ENCODE assay signal across 12 cellular contexts in the genomic region with DNA sequence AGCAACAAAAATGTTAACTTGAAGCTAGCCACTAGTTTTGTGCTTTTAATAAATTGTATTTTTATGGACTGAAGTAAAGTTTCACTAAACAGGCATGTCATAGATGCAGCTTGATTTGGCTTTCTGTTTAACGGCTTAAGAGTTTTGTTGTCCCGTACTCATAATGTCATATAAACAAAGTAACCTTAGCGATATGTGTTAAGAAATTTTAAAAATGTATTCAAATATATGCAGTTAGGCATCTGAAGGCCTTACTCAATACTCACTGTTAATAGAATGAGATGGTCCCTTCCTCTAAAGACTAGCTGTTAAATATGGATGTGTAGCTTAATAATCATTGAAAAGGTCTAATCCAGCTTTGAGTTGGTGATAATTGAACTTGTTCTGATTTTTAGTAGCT. TPM values are rescaled to one million over a fixed set of nuclear protein-coding genes. Genes with fewer than 3 reads are reported as not detected.
DNase-seq lines count a peak whose midpoint lies in the region; TF ChIP-seq lines count a peak whose summit lies in the region.
"Had no signal": no experiment of that assay in that cellular context is flagged by ENCODE, and none has a peak within 500 bp of the region (broad histone marks: within the 10 kb centered on the region; RNA-seq: fewer than 3 reads in every experiment).

No MANE protein-coding gene starts in this region.

- H3K27me3 ChIP-seq in ACC112 (ENCODE audit: insufficient read depth, low read length) (no peaks in the 10 kb centered on the region), GM06990 (replicated peaks; ENCODE audit: control insufficient read depth, insufficient read depth, low read length) (no peaks in the 10 kb centered on the region)

- H3K27ac Mint-ChIP-seq in activated T-helper 1 cell treated with anti-CD3 and anti-CD28 coated beads, Interleukin-12 subunit alpha, Interleukin-12 subunit beta, Interleukin-2, Interleukin-4 antibody, amounts not matched to agents 30 ng/mL and 10 ng/mL and 1 ng/mL, durations not matched to agents 14 hours and 24 hours and 36 hours, result peak overlapping the region; percentile 42

- H3K27me3 Mint-ChIP-seq in activated T-helper 1 cell treated with anti-CD3 and anti-CD28 coated beads, Interleukin-12 subunit alpha, Interleukin-12 subunit beta, Interleukin-2, Interleukin-4 antibody, amounts not matched to agents 30 ng/mL and 10 ng/mL and 1 ng/mL, durations not matched to agents 14 hours and 24 hours and 36 hours (ENCODE audit: insufficient read depth), result no peaks in the 10 kb centered on the region

- peak overlapping the region; percentile 95 for H2AFZ ChIP-seq in ACC112 (ENCODE audit: low read length, unreplicated experiment)

- H3K4me3 ChIP-seq in ACC112 (ENCODE audit: low read depth, low read length) (peak overlapping the region; percentile 84), GM06990 (replicated peaks; ENCODE audit: low read depth, low read length) (peak overlapping the region; percentile 88)

- peak overlapping the region; percentile 66 for H3K4me3 Mint-ChIP-seq in activated T-helper 1 cell treated with anti-CD3 and anti-CD28 coated beads, Interleukin-12 subunit alpha, Interleukin-12 subunit beta, Interleukin-2, Interleukin-4 antibody, amounts not matched to agents 30 ng/mL and 10 ng/mL and 1 ng/mL, durations not matched to agents 14 hours and 24 hours and 36 hours

- intact Hi-C loops in activated T-helper 1 cell treated with anti-CD3 and anti-CD28 coated beads, Interleukin-12 subunit alpha, Interleukin-12 subunit beta, Interleukin-2, Interleukin-4 antibody, amounts not matched to agents 30 ng/mL and 10 ng/mL and 1 ng/mL, durations not matched to agents 14 hours and 24 hours and 36 hours (cut with micrococcal nuclease), result loop anchor here (10.0 kb wide), 1 partner anchor 1310 kb away; the partner anchor contains the start of gene HSPA4L

- peak overlapping the region; percentile 70 for H3K27ac ChIP-seq in ACC112 (ENCODE audit: low read depth, low read length)

- peaks cover 27% of the 10 kb centered on the region for H3K4me1 ChIP-seq in ACC112 (ENCODE audit: control insufficient read depth, insufficient read depth, low read length, unreplicated experiment)

- no peak for TF ChIP-seq CTCF in GM06990 (IDR thresholded peaks at IDR 0.05; ENCODE audit: insufficient read depth, low read length, poor library complexity, severe bottlenecking)

- peaks cover 51% of the 10 kb centered on the region for H3K4me1 Mint-ChIP-seq in activated T-helper 1 cell treated with anti-CD3 and anti-CD28 coated beads, Interleukin-12 subunit alpha, Interleukin-12 subunit beta, Interleukin-2, Interleukin-4 antibody, amounts not matched to agents 30 ng/mL and 10 ng/mL and 1 ng/mL, durations not matched to agents 14 hours and 24 hours and 36 hours (ENCODE audit: low read depth)

- no peaks in the 10 kb centered on the region for H3K36me3 ChIP-seq in ACC112 (ENCODE audit: insufficient read depth, low read length)
- H3K36me3 ChIP-seq in GM06990 (ENCODE audit: control insufficient read depth, insufficient read depth, low read length), result no peaks in the 10 kb centered on the region

- peaks cover 4% of the 10 kb centered on the region for H3K36me3 Mint-ChIP-seq in activated T-helper 1 cell treated with anti-CD3 and anti-CD28 coated beads, Interleukin-12 subunit alpha, Interleukin-12 subunit beta, Interleukin-2, Interleukin-4 antibody, amounts not matched to agents 30 ng/mL and 10 ng/mL and 1 ng/mL, durations not matched to agents 14 hours and 24 hours and 36 hours (ENCODE audit: low read depth)

- peaks cover 42% of the 10 kb centered on the region for H3K79me2 ChIP-seq in ACC112 (ENCODE audit: control insufficient read depth, insufficient read depth, low read length, unreplicated experiment)

- DNase-seq in GM06990 (ENCODE audit: extremely low read depth, insufficient read length) (no peak), medulla oblongata (ENCODE audit: extremely low spot score) (peak; percentile 8), GM03348 (ENCODE audit: low spot score) (no peak), midbrain (lab: John Stamatoyannopoulos, UW) (no peak), NCI-H2081 (lab: John Stamatoyannopoulos, UW) (no peak)
- DNase-seq in activated T-helper 1 cell treated with anti-CD3 and anti-CD28 coated beads, Interleukin-12 subunit alpha, Interleukin-12 subunit beta, Interleukin-2, Interleukin-4 antibody, amounts not matched to agents 30 ng/mL and 10 ng/mL and 1 ng/mL, durations not matched to agents 14 hours and 24 hours and 36 hours (ENCODE audit: low spot score), result no peak
- DNase-seq in activated CD8-positive, alpha-beta memory T cell treated with anti-CD3 and anti-CD28 coated beads, Interleukin-2, amount 50 U/mL, for 48 hours, result no peak
- DNase-seq: amygdala, NCI-H2107, occipital lobe, T1000 had no signal

- H3K9me3 Mint-ChIP-seq in activated T-helper 1 cell treated with anti-CD3 and anti-CD28 coated beads, Interleukin-12 subunit alpha, Interleukin-12 subunit beta, Interleukin-2, Interleukin-4 antibody, amounts not matched to agents 30 ng/mL and 10 ng/mL and 1 ng/mL, durations not matched to agents 14 hours and 24 hours and 36 hours, result no peaks in the 10 kb centered on the region

RNA-seq across cellular contexts. Expression of gene SCLT1, which starts 1.0 kb away (rescaled TPM):
- 24.3 and 24.4 TPM in 2 replicates for total RNA-seq in activated T-helper 1 cell treated with anti-CD3 and anti-CD28 coated beads, Interleukin-12 subunit alpha, Interleukin-12 subunit beta, Interleukin-2, Interleukin-4 antibody, amounts not matched to agents 30 ng/mL and 10 ng/mL and 1 ng/mL, durations not matched to agents 14 hours and 24 hours and 36 hours

RNA-seq across cellular contexts. Expression of gene C4orf33, which starts 1.6 kb away (rescaled TPM):
- 7.2 and 7.8 TPM in 2 replicates for total RNA-seq in activated T-helper 1 cell treated with anti-CD3 and anti-CD28 coated beads, Interleukin-12 subunit alpha, Interleukin-12 subunit beta, Interleukin-2, Interleukin-4 antibody, amounts not matched to agents 30 ng/mL and 10 ng/mL and 1 ng/mL, durations not matched to agents 14 hours and 24 hours and 36 hours
